ENCODE assay signal across 8 cellular contexts in genomic region chr5:140346348-140347221, GRCh38. TPM values are rescaled to one million over a fixed set of nuclear protein-coding genes. Genes with fewer than 3 reads are reported as not detected.
A peak's percentile ranks its signal among the peaks of the same experiment; 100 is the strongest.
DNase-seq lines count a peak whose midpoint lies in the region; ATAC-seq and TF ChIP-seq lines count a peak whose summit lies in the region.

A gene with protein sequence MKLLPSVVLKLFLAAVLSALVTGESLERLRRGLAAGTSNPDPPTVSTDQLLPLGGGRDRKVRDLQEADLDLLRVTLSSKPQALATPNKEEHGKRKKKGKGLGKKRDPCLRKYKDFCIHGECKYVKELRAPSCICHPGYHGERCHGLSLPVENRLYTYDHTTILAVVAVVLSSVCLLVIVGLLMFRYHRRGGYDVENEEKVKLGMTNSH (minus strand): TSS chr5:140346603. CDS start chr5:140346328, 275 bp downstream.

- no peak within 1 kb of the TSS for H3K27ac Mint-ChIP-seq in memory B cell

- no peaks in the 10 kb centered on the region for H3K9me3 Mint-ChIP-seq in memory B cell

- peak within 1 kb of the TSS; percentile 85 for H3K9ac ChIP-seq in endocrine pancreas (ENCODE audit: control insufficient read depth, insufficient read depth, low read length)

- H3K9me3 ChIP-seq in BE2C (no peaks in the 10 kb centered on the region), endocrine pancreas (ENCODE audit: control insufficient read depth, low read length) (no peaks in the 10 kb centered on the region)

- H3K27me3 ChIP-seq in BE2C (no peaks in the 10 kb centered on the region), endocrine pancreas (ENCODE audit: control insufficient read depth, insufficient read depth, low read length) (no peaks in the 10 kb centered on the region)

- H3K4me1 ChIP-seq in BE2C (no peaks in the 10 kb centered on the region), endocrine pancreas (ENCODE audit: control insufficient read depth, insufficient read depth, low read length) (no peaks in the 10 kb centered on the region)

- ATAC-seq in GM19035 (IDR thresholded peaks at IDR 0.05; ENCODE audit: unreplicated experiment) (peak; percentile 79), HG03175 (IDR thresholded peaks at IDR 0.05; ENCODE audit: unreplicated experiment) (peak; percentile 82), memory B cell (ENCODE audit: low read depth) (peak; percentile 85)

- no peaks in the 10 kb centered on the region for H3K36me3 Mint-ChIP-seq in memory B cell

- peak within 1 kb of the TSS; percentile 80 for H3K4me3 Mint-ChIP-seq in memory B cell

- DNase-seq in BE2C: peak; percentile 88
- peak; percentile 66 for DNase-seq in NCI-H774 (lab: John Stamatoyannopoulos, UW)
- peak; percentile 6 to 34 for DNase-seq in activated CD8-positive, alpha-beta memory T cell treated with anti-CD3 and anti-CD28 coated beads for 1 hour (ENCODE audit: extremely low read depth in 1 of 2, low read depth in 1 of 2)
- DNase-seq in memory B cell (ENCODE audit: low spot score in 2 of 2): peak; percentile 51 to 57
- peak; percentile 59 for DNase-seq in stimulated activated CD8-positive, alpha-beta memory T cell treated with anti-CD3 and anti-CD28 coated beads, Interleukin-4, amount 100 ng/mL, for 48 hours

- H3K4me1 Mint-ChIP-seq in memory B cell: peaks cover 48% of the 10 kb centered on the region

- H3K36me3 ChIP-seq in BE2C (no peaks in the 10 kb centered on the region), endocrine pancreas (ENCODE audit: control insufficient read depth, insufficient read depth, low read length) (no peaks in the 10 kb centered on the region)

- TF ChIP-seq CTCF in BE2C (IDR thresholded peaks at IDR 0.05; ENCODE audit: low read depth, low read length): peak; percentile 57

- H3K4me3 ChIP-seq in BE2C (ENCODE audit: low read depth, low read length) (peak within 1 kb of the TSS; percentile 68), endocrine pancreas (ENCODE audit: control insufficient read depth, insufficient read depth, low read length) (peak within 1 kb of the TSS; percentile 68)

- H3K27me3 Mint-ChIP-seq in memory B cell: no peaks in the 10 kb centered on the region

RNA-seq across cellular contexts. Expression of the gene that starts here (rescaled TPM):
- polyA plus RNA-seq in BE2C (2012; ENCODE audit: insufficient read depth, insufficient read length, low read depth): 9.8 TPM

Comparison
In these comparisons a context has a peak if more than half of its experiments do, and no peak if none do; other contexts are left out.
1. Peak in every context shown above with its lines: DNase-seq, ATAC-seq and H3K4me3 ChIP-seq.
2. DNase-seq: peak in every context shown above with its lines; median percentile 88 in BE2C; 66 in NCI-H774; 59 in stimulated activated CD8-positive, alpha-beta memory T cell treated with anti-CD3 and anti-CD28 coated beads, Interleukin-4, amount 100 ng/mL, for 48 hours; 54 in memory B cell; 20 in activated CD8-positive, alpha-beta memory T cell treated with anti-CD3 and anti-CD28 coated beads for 1 hour.